ENCODE assay signal across 10 cellular contexts in the genomic region with DNA sequence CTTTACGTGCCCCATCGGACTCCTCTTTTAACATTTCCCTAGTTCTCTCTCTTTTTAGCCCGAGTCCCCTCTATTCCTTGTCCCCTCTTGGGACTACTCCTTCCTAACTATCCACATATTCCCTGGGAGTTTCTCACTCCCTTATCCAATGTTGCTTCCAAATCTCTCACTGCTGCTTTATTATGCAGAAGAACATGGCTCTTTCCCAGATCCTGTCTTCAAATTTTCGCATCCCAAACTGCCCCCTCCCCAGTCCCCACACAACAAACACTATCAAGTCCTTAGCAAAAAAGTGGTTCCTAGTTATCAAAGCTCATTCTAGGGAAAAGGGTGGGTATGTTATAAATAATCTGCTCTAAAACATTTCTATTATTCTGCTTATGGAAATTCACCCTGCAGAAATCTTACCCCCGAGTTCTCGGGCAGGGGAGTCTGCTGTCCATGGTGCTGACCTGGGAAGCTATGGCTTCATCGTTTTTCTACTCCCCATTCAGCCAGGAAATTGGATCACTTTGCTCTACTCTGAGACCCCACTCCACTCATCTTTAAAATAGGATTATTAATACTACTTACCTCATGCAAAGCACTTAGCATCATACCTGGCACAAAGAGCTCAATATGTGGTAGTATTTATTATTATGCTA.
DNase-seq lines count a peak whose midpoint lies in the region; ATAC-seq and TF ChIP-seq lines count a peak whose summit lies in the region.
"Had no signal": no experiment of that assay in that cellular context is flagged by ENCODE, and none has a peak within 500 bp of the region (broad histone marks: within the 10 kb centered on the region; RNA-seq: fewer than 3 reads in every experiment).

No MANE protein-coding gene starts in this region.

- no peaks in the 10 kb centered on the region for H3K36me3 ChIP-seq in Karpas-422 (ENCODE audit: insufficient read depth, low read length)
- no peaks in the 10 kb centered on the region for H3K36me3 ChIP-seq in adrenal gland (replicated peaks in 1 of 2)
- H3K36me3 ChIP-seq in left lung = no peaks in the 10 kb centered on the region
- H3K36me3 ChIP-seq: vagina had no signal

- TF ChIP-seq POLR2A in adrenal gland (IDR thresholded peaks at IDR 0.05) = no peak

- H3K79me2 ChIP-seq in Karpas-422 (ENCODE audit: low read length) = no peaks in the 10 kb centered on the region

- H3K9me2 ChIP-seq in Karpas-422 (replicated peaks; ENCODE audit: insufficient read depth, low read length) = no peaks in the 10 kb centered on the region

- H3K4me3 ChIP-seq in Karpas-422 (ENCODE audit: low read length) (no peak overlapping the region), adrenal gland (no peak overlapping the region), left lung (no peak overlapping the region)
- H3K4me3 ChIP-seq: vagina had no signal

- H2AFZ ChIP-seq in Karpas-422 (ENCODE audit: low read length) = no peak overlapping the region

- 35 to 42% (median 39%) methylated on average over 7 of the region's 7 CpGs for WGBS in adrenal gland, 4 donors

- POLR2A ChIA-PET in GM10248 (lab: Yijun Ruan, JAX) = no interaction called here

- no peak overlapping the region for H3K4me2 ChIP-seq in Karpas-422 (ENCODE audit: low read depth, low read length, poor library complexity, severe bottlenecking)

- H3K27me3 ChIP-seq in Karpas-422 (ENCODE audit: low read length) (no peaks in the 10 kb centered on the region), adrenal gland (no peaks in the 10 kb centered on the region), left lung (no peaks in the 10 kb centered on the region)
- H3K27me3 ChIP-seq: vagina had no signal

- H4K20me1 ChIP-seq in Karpas-422 (ENCODE audit: insufficient read depth, low read depth, low read length) = no peaks in the 10 kb centered on the region

- intact Hi-C loops in adrenal gland (cut with DNase I) (no loop called here), left lung (cut with DNase I) (no loop called here)

- H3K27ac ChIP-seq in Karpas-422 (ENCODE audit: low read length) (no peak overlapping the region), adrenal gland (no peak overlapping the region), left lung (no peak overlapping the region)
- H3K27ac ChIP-seq: vagina had no signal

- H3K9me3 ChIP-seq in Karpas-422 (ENCODE audit: low read length) (no peaks in the 10 kb centered on the region), adrenal gland (replicated peaks in 1 of 3) (no peaks in the 10 kb centered on the region), left lung (no peaks in the 10 kb centered on the region)
- H3K9me3 ChIP-seq: vagina had no signal

- H3K4me1 ChIP-seq in Karpas-422 (ENCODE audit: low read length) (no peaks in the 10 kb centered on the region), adrenal gland (replicated peaks in 1 of 2) (no peaks in the 10 kb centered on the region), left lung (no peaks in the 10 kb centered on the region)
- H3K4me1 ChIP-seq: vagina had no signal

- peak; percentile 61 for ATAC-seq in left lung
- no peak for ATAC-seq in HG03095 (IDR thresholded peaks at IDR 0.05; ENCODE audit: unreplicated experiment)
- ATAC-seq: activated naive CD4-positive, alpha-beta T cell treated with anti-CD3 and anti-CD28 coated beads, Interleukin-2, amount 50 U/mL, for 72 hours had no signal

- CTCF ChIA-PET in GM10248 (lab: Yijun Ruan, JAX) = interaction anchor here (1.0 kb wide), 1 partner anchor 24 kb away, joined by 3 read pairs; no protein-coding TSS in a partner anchor

- DNase-seq in ELF-1 (ENCODE audit: low read depth, low spot score) (peak; percentile 40), Karpas-422 (peak; percentile 59), adrenal gland (peak in 4 of 7 donors; percentile 40 to 51 (median 43)), left lung (no peak), SHP77 (lab: John Stamatoyannopoulos, UW) (no peak), NCI-H446 (lab: John Stamatoyannopoulos, UW) (no peak), GM10248 (ENCODE audit: extremely low spot score) (no peak)

- no peak for TF ChIP-seq CTCF in adrenal gland (IDR thresholded peaks at IDR 0.05)
- no peak for TF ChIP-seq CTCF in left lung (IDR thresholded peaks at IDR 0.05)
- no peak for TF ChIP-seq CTCF in GM10248 (IDR thresholded peaks at IDR 0.05; ENCODE audit: control extremely low read depth, extremely low read depth, low read depth, missing control alignments)

- no peak overlapping the region for H3K9ac ChIP-seq in Karpas-422 (ENCODE audit: low read length)

Comparison
In these comparisons a context has a peak if more than half of its experiments do, and no peak if none do; other contexts are left out.
1. DNase-seq: peak in ELF-1 (single experiment), Karpas-422 (single experiment) and adrenal gland (4 of 7); none in left lung (0 of 2), SHP77 (0 of 2), NCI-H446 (0 of 2) and GM10248 (single experiment).